ENCODE assay signal across 8 cellular contexts in the genomic region with DNA sequence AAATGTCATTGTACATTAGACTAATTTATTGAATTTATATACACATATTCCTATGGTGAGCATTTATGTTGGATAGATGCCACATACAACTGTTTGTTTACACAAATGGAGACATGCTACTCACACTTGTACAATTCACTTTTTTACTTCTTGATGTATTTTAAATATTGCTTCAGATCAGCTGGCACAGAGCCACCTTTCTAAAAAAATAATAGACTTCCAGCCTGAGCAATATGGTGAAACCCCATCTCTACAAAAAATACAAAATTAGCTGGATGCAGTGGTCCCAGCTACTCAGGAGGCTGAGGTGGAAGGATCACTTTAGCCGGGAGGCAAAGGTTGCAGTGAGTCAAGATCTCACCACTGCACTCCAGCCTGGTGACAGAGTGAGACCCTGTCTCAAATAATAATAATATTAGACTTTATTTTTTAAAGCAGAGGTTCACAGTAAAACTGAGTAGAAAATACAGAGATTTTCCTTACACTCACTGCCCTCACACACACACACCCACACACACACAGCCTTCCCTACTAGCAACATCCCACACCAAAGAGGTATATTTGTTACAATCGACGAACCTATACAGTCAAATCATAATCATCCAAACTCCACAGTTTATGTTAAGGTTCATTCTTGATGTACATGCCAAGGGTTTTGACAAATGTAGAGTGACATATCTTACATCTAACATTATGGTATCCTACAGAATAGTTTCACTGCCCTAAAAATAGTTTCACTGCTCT. TPM values are rescaled to one million over a fixed set of nuclear protein-coding genes. Genes with fewer than 3 reads are reported as not detected.
DNase-seq lines count a peak whose midpoint lies in the region; TF ChIP-seq lines count a peak whose summit lies in the region.
"Had no signal": no experiment of that assay in that cellular context is flagged by ENCODE, and none has a peak within 500 bp of the region (broad histone marks: within the 10 kb centered on the region; RNA-seq: fewer than 3 reads in every experiment).

No MANE protein-coding gene starts in this region.

- peak overlapping the region; percentile 47 for H3K4me2 ChIP-seq in MM.1S (ENCODE audit: low read depth, low read length)

- CTCF ChIA-PET in MCF 10A (lab: Yijun Ruan, JAX), result interaction anchor here (0.6 to 3.0 kb wide), 9 partner anchors 11 to 1042 kb away, joined by 3 to 35 read pairs (median 3); no protein-coding TSS in a partner anchor

- H3K4me3 Mint-ChIP-seq in MCF 10A (ENCODE audit: unreplicated experiment), result peak overlapping the region; percentile 74

- H3K79me2 ChIP-seq in MM.1S (ENCODE audit: low read length), result no peaks in the 10 kb centered on the region

- TF ChIP-seq CTCF in GM06990 (IDR thresholded peaks at IDR 0.05; ENCODE audit: insufficient read depth, low read length, poor library complexity, severe bottlenecking) (no peak), MM.1S (IDR thresholded peaks at IDR 0.05; ENCODE audit: low read length) (no peak), MCF 10A (IDR thresholded peaks at IDR 0.05; ENCODE audit: unreplicated experiment) (no peak), neutrophil (IDR thresholded peaks at IDR 0.05) (no peak)

- H3K9ac ChIP-seq in MM.1S (ENCODE audit: low read length), result peak overlapping the region; percentile 61

- peak overlapping the region; percentile 83 for H2AFZ ChIP-seq in MM.1S (ENCODE audit: low read length)

- intact Hi-C loops in MCF 10A (cut with micrococcal nuclease), result no loop called here

- no peaks in the 10 kb centered on the region for H3K36me3 Mint-ChIP-seq in MCF 10A (ENCODE audit: insufficient read depth, unreplicated experiment)

- POLR2A ChIA-PET in MCF 10A (lab: Yijun Ruan, JAX), result interaction anchor here (0.8 to 7.6 kb wide), 2 partner anchors 17 to 325 kb away, joined by 3 to 72 read pairs; a partner anchor contains a TSS

- no peaks in the 10 kb centered on the region for H3K27me3 ChIP-seq in GM06990 (replicated peaks; ENCODE audit: control insufficient read depth, insufficient read depth, low read length)
- no peaks in the 10 kb centered on the region for H3K27me3 ChIP-seq in MM.1S (replicated peaks; ENCODE audit: insufficient read depth, low read length)
- no peaks in the 10 kb centered on the region for H3K27me3 ChIP-seq in neutrophil

- no peaks in the 10 kb centered on the region for H3K27me3 Mint-ChIP-seq in MCF 10A (ENCODE audit: insufficient read depth, unreplicated experiment)

- H3K9me3 ChIP-seq in MM.1S (replicated peaks; ENCODE audit: insufficient read depth, low read length), result no peaks in the 10 kb centered on the region
- no peaks in the 10 kb centered on the region for H3K9me3 ChIP-seq in neutrophil
- H3K9me3 ChIP-seq: SJCRH30 had no signal

- H3K4me3 ChIP-seq in GM06990 (replicated peaks; ENCODE audit: low read depth, low read length) (peak overlapping the region; percentile 51), MM.1S (ENCODE audit: low read length) (peak overlapping the region; percentile 62), neutrophil (ENCODE audit: low read depth in 1 of 2, low read length in 1 of 2) (peak overlapping the region; percentile 48 to 56)
- H3K4me3 ChIP-seq: SJCRH30 had no signal

- H3K4me1 Mint-ChIP-seq in MCF 10A (ENCODE audit: insufficient read depth, unreplicated experiment), result peaks cover 37% of the 10 kb centered on the region

- H3K36me3 ChIP-seq in GM06990 (ENCODE audit: control insufficient read depth, insufficient read depth, low read length) (no peaks in the 10 kb centered on the region), MM.1S (replicated peaks; ENCODE audit: insufficient read depth, low read length) (no peaks in the 10 kb centered on the region), neutrophil (no peaks in the 10 kb centered on the region)
- H3K36me3 ChIP-seq: SJCRH30 had no signal

- no peaks in the 10 kb centered on the region for H3K9me3 Mint-ChIP-seq in MCF 10A (ENCODE audit: unreplicated experiment)

- BruUV-seq in MCF 10A (replicated peaks; lab: Mats Ljungman, UMichigan), result no TSS peak

- peaks cover 11% of the 10 kb centered on the region; the same call in 1 of the 2 replicates for H3F3A ChIP-seq in MM.1S (ENCODE audit: insufficient read depth, low read length)

- H3K27ac Mint-ChIP-seq in MCF 10A (ENCODE audit: low read depth, unreplicated experiment), result peak overlapping the region; percentile 78

- H3K27ac ChIP-seq in MM.1S (ENCODE audit: low read length) (peak overlapping the region; percentile 67), neutrophil (peak overlapping the region; percentile 86)
- H3K27ac ChIP-seq: SJCRH30 had no signal

- DNase-seq in GM06990 (ENCODE audit: extremely low read depth, insufficient read length) (no peak), MM.1S (no peak), MCF 10A (ENCODE audit: unreplicated experiment) (peak; percentile 70), NCI-H524 (lab: John Stamatoyannopoulos, UW) (no peak), NCI-H748 (lab: John Stamatoyannopoulos, UW; ENCODE audit: unreplicated experiment) (no peak), middle frontal gyrus (ENCODE audit: extremely low spot score, low spot score) (no peak)
- DNase-seq: SJCRH30 had no signal

- no peaks in the 10 kb centered on the region for H4K20me1 ChIP-seq in MM.1S (ENCODE audit: insufficient read depth, low read length)

- H3K4me1 ChIP-seq in MM.1S (ENCODE audit: low read length) (peaks cover 24% of the 10 kb centered on the region), neutrophil (ENCODE audit: control insufficient read depth in 1 of 2, insufficient read depth in 1 of 2, low read depth in 1 of 2, low read length in 1 of 2) (peaks cover 89 to 93% of the 10 kb centered on the region in 2 experiments)
- H3K4me1 ChIP-seq: SJCRH30 had no signal

- no peaks in the 10 kb centered on the region for H3K9me2 ChIP-seq in MM.1S (replicated peaks; ENCODE audit: insufficient read depth, low read length)

RNA-seq across cellular contexts. Expression of a gene that starts 16.5 kb away (rescaled TPM):
- 6.9 and 9.5 TPM in 2 replicates for total RNA-seq in MCF 10A (2022)
